7 cellular contexts compared by ENCODE assay signal in the genomic region with DNA sequence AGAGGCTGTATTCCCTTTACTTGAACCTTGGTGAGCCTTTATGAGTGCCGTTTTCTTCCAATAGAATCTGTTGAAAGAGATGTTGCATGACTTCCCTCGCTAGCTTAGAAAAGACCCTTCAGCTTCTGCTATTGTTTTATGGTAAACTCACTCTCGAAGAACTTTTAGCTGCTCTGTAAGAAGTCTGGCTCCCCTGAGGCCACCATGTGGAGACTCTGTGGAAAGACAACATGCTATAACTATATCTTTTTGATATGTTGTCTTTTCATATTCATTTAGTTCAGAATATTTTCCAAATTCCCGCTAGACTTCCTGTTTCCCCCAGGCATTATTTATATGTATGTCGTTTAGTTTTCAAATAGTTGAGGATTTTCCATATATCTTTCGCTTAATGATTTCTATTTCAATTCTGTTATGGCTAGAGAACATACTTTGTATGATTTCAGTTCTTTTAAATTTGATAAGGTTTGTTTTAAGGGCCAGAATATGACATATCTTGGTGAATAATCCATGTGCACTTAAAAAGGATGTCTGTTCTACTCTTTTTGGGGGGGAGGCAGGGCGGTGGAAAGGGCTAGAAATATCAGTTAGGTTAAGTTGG.
A peak's percentile ranks its signal among the peaks of the same experiment; 100 is the strongest.
DNase-seq lines count a peak whose midpoint lies in the region; ATAC-seq, FAIRE-seq and TF ChIP-seq lines count a peak whose summit lies in the region.

No MANE protein-coding gene starts in this region.

- peak; percentile 80 for FAIRE-seq in H1 (lab: Jason Lieb, UNC)

- POLR2A ChIA-PET in H1 (lab: Charles Lee; ENCODE audit: partially characterized antibody): no interaction called here
- POLR2A ChIA-PET in naive thymus-derived CD4-positive, alpha-beta T cell (lab: Charles Lee): interaction anchor here (0.7 to 2.1 kb wide), 5 partner anchors 14 to 180 kb away, joined by 3 to 6 read pairs (median 3); partner anchors contain the start of gene PTPN4

- H4K8ac ChIP-seq in H1 (ENCODE audit: extremely low read depth, insufficient read depth, low read length): no peak overlapping the region

- CTCF ChIA-PET in H1 (lab: Charles Lee; ENCODE audit: partially characterized antibody): interaction anchor here (0.7 to 2.0 kb wide), 17 partner anchors 8 to 183 kb away, joined by 3 to 8 read pairs (median 3); no protein-coding TSS in a partner anchor
- CTCF ChIA-PET in naive thymus-derived CD4-positive, alpha-beta T cell (lab: Charles Lee): interaction anchor here (0.6 to 9.0 kb wide), 10 partner anchors 13 to 351 kb away, joined by 3 to 88 read pairs (median 4); partner anchors contain the start of gene PTPN4

- 64% methylated on average over 7 of the region's 7 CpGs; no CpG with 5 or more reads in 1 of the 2 experiments for WGBS in H1 (ENCODE audit: extremely low coverage in 1 of 2, insufficient coverage in 1 of 2, insufficient read length in 1 of 2, insufficient replicate concordance in 2 of 2, low coverage in 1 of 2, low lambda C conversion rate in 2 of 2, missing lambda C conversion rate in 1 of 2), 2 experiments

- peak overlapping the region in 3 of 10 donors; percentile 0 to 31 (median 26) for H3K4me3 Mint-ChIP-seq in naive thymus-derived CD4-positive, alpha-beta T cell

- ATAC-seq in naive thymus-derived CD4-positive, alpha-beta T cell: peak; percentile 70
- ATAC-seq in HG02610 (IDR thresholded peaks at IDR 0.05; ENCODE audit: unreplicated experiment): no peak

- H3K27ac ChIP-seq in DOHH2 (ENCODE audit: low read depth, low read length) (no peak overlapping the region), SU-DHL-6 (ENCODE audit: low read depth, low read length) (no peak overlapping the region), H1 (ENCODE audit: low read depth, low read length) (no peak overlapping the region)
- no peak overlapping the region for H3K27ac ChIP-seq in naive thymus-derived CD4-positive, alpha-beta T cell (ENCODE audit: low read depth, low read length)

- H3F3A ChIP-seq in DOHH2 (ENCODE audit: control insufficient read depth, insufficient read depth) (no peaks in the 10 kb centered on the region), SU-DHL-6 (ENCODE audit: insufficient read depth) (0 out of 2 replicates have a peak, but pooled peaks cover 3% of the 10 kb centered on the region)

- no peak overlapping the region for H3K56ac ChIP-seq in H1 (replicated peaks; ENCODE audit: insufficient read length, low read depth, low read length)

- H3K4me3 ChIP-seq in DOHH2 (ENCODE audit: low read length): no peak overlapping the region
- H3K4me3 ChIP-seq in HFF-Myc (replicated peaks; ENCODE audit: low read depth, low read length): no peak overlapping the region
- H3K4me3 ChIP-seq in SU-DHL-6 (ENCODE audit: insufficient read depth, low read length, poor library complexity, severe bottlenecking): no peak overlapping the region
- H3K4me3 ChIP-seq in H1 (ENCODE audit: extremely low read depth in 1 of 4, insufficient read depth in 2 of 4, low read depth in 3 of 4, low read length in 4 of 4): no peak overlapping the region
- H3K4me3 ChIP-seq in naive thymus-derived CD4-positive, alpha-beta T cell (ENCODE audit: low read length): no peak overlapping the region

- H3K27ac Mint-ChIP-seq in naive thymus-derived CD4-positive, alpha-beta T cell: peak overlapping the region in 6 of 9 donors; percentile 27 to 80 (median 66)

- peak; percentile 77 for TF ChIP-seq CTCF in DOHH2 (IDR thresholded peaks at IDR 0.05; ENCODE audit: low read depth, low read length, poor library complexity, severe bottlenecking)
- TF ChIP-seq CTCF in HFF-Myc (IDR thresholded peaks at IDR 0.05; ENCODE audit: low read depth, low read length, missing control alignments): peak; percentile 67
- peak; percentile 52 for TF ChIP-seq CTCF in SU-DHL-6 (IDR thresholded peaks at IDR 0.05; ENCODE audit: insufficient read depth, low read length, poor library complexity, severe bottlenecking)
- peak in 2 of 3 experiments; percentile 45 to 56; a peak in 3 of 4 replicates for TF ChIP-seq CTCF in H1 (IDR thresholded peaks at IDR 0.05; ENCODE audit: control extremely low read depth in 1 of 3, insufficient read depth in 1 of 3, low read depth in 1 of 3, low read length in 3 of 3)

- H4K5ac ChIP-seq in H1 (ENCODE audit: insufficient read length, low read depth, low read length): no peak overlapping the region

- TF ChIP-seq RAD21 in H1 (IDR thresholded peaks at IDR 0.05 in 1 of 2, conservative IDR thresholded peaks at IDR 0.05 in 1 of 2; ENCODE audit: low read depth in 2 of 2, low read length in 2 of 2): peak; percentile 62 to 72

- DNase-seq in HFF-Myc (ENCODE audit: extremely low read depth, low read depth) (peak; percentile 25), H1 (ENCODE audit: low read depth in 1 of 2, low spot score in 2 of 2) (no peak), NCI-H187 treated with DMSO at 0.1 percent for 48 hours (lab: John Stamatoyannopoulos, UW) (no peak)
- peak in 7 of 9 donors; percentile 12 to 50 (median 32) for DNase-seq in naive thymus-derived CD4-positive, alpha-beta T cell

- intact Hi-C loops in naive thymus-derived CD4-positive, alpha-beta T cell (cut with micrococcal nuclease): loop anchor here (1.0 to 5.0 kb wide), 5 partner anchors 65 to 488 kb away; partner anchors contain the start of gene PTPN4 (in 1 of the 2)

- no peak overlapping the region for H4K91ac ChIP-seq in H1 (replicated peaks; ENCODE audit: insufficient read length, low read length)

- peaks cover 6% of the 10 kb centered on the region for H3K4me1 ChIP-seq in DOHH2 (ENCODE audit: control insufficient read depth, low read length)
- peaks cover 0 to 4% (median 0%) of the 10 kb centered on the region in 4 experiments; a peak in 1 of 7 replicates for H3K4me1 ChIP-seq in H1 (replicated peaks in 1 of 4; ENCODE audit: control insufficient read depth in 3 of 4, insufficient read depth in 4 of 4, low read length in 3 of 4)
- peaks cover 0 to 8% of the 10 kb centered on the region in 2 donors for H3K4me1 ChIP-seq in naive thymus-derived CD4-positive, alpha-beta T cell (ENCODE audit: control insufficient read depth in 2 of 2, insufficient read depth in 2 of 2, low read length in 2 of 2)

- no peak overlapping the region for H2BK5ac ChIP-seq in H1 (ENCODE audit: low read depth, low read length)

- H3K14ac ChIP-seq in H1 (ENCODE audit: insufficient read length): no peak overlapping the region

- H3K18ac ChIP-seq in H1 (ENCODE audit: extremely low read depth, low read length): no peak overlapping the region

- no peaks in the 10 kb centered on the region for H4K20me1 ChIP-seq in DOHH2 (ENCODE audit: control insufficient read depth, insufficient read depth, low read depth, low read length)
- H4K20me1 ChIP-seq in SU-DHL-6 (ENCODE audit: low read depth, low read length): no peaks in the 10 kb centered on the region
- H4K20me1 ChIP-seq in H1 (replicated peaks in 1 of 2; ENCODE audit: control insufficient read depth in 1 of 2, insufficient read depth in 2 of 2, low read length in 2 of 2): peaks cover 0 to 9% of the 10 kb centered on the region in 2 experiments

- peaks cover 25 to 75% (median 57%) of the 10 kb centered on the region in 7 donors for H3K4me1 Mint-ChIP-seq in naive thymus-derived CD4-positive, alpha-beta T cell

- H3K27me3 ChIP-seq in DOHH2 (ENCODE audit: control insufficient read depth, low read length): no peaks in the 10 kb centered on the region
- no peaks in the 10 kb centered on the region for H3K27me3 ChIP-seq in SU-DHL-6 (ENCODE audit: low read length)
- H3K27me3 ChIP-seq in H1 (replicated peaks in 1 of 4; ENCODE audit: control insufficient read depth in 3 of 4, extremely low read depth in 1 of 4, insufficient read depth in 3 of 4, low read length in 3 of 4): no peaks in the 10 kb centered on the region
- no peaks in the 10 kb centered on the region for H3K27me3 ChIP-seq in naive thymus-derived CD4-positive, alpha-beta T cell (ENCODE audit: control insufficient read depth in 2 of 2, insufficient read depth in 2 of 2, low read length in 2 of 2)

- H3K79me1 ChIP-seq in H1 (ENCODE audit: low read depth, low read length): 0 out of 2 replicates have a peak, but pooled peaks cover 2% of the 10 kb centered on the region

- H3K9me3 Mint-ChIP-seq in naive thymus-derived CD4-positive, alpha-beta T cell: peaks cover 0 to 4% (median 0%) of the 10 kb centered on the region in 11 donors

- H2AFZ ChIP-seq in SU-DHL-6 (ENCODE audit: low read depth, low read length, severe bottlenecking) (no peak overlapping the region), H1 (ENCODE audit: low read length) (no peak overlapping the region)

- H3K4me2 ChIP-seq in DOHH2 (ENCODE audit: low read length): no peak overlapping the region
- no peak overlapping the region for H3K4me2 ChIP-seq in SU-DHL-6 (ENCODE audit: low read depth, low read length, poor library complexity, severe bottlenecking)
- H3K4me2 ChIP-seq in H1 (ENCODE audit: insufficient read depth in 1 of 2, low read depth in 2 of 2, low read length in 2 of 2): no peak overlapping the region

- no peak overlapping the region for H2BK15ac ChIP-seq in H1 (ENCODE audit: low read length)

- H3K36me3 ChIP-seq in DOHH2 (ENCODE audit: control insufficient read depth, low read length): no peaks in the 10 kb centered on the region
- H3K36me3 ChIP-seq in SU-DHL-6 (ENCODE audit: low read length): no peaks in the 10 kb centered on the region
- peaks cover 0 to 12% (median 0%) of the 10 kb centered on the region in 4 experiments; a peak in 1 of 8 replicates for H3K36me3 ChIP-seq in H1 (ENCODE audit: control insufficient read depth in 2 of 4, insufficient read depth in 4 of 4, low read length in 3 of 4)
- H3K36me3 ChIP-seq in naive thymus-derived CD4-positive, alpha-beta T cell (ENCODE audit: control insufficient read depth in 2 of 3, insufficient read depth in 3 of 3, low read length in 3 of 3): peaks cover 0 to 4% (median 0%) of the 10 kb centered on the region in 3 experiments

- H3K79me2 ChIP-seq in DOHH2 (ENCODE audit: control insufficient read depth, low read length) (peaks cover 11% of the 10 kb centered on the region), SU-DHL-6 (ENCODE audit: insufficient read depth, low read length) (peaks cover 9% of the 10 kb centered on the region; the same call in 1 of the 2 replicates), H1 (ENCODE audit: control insufficient read depth in 1 of 2, insufficient read depth in 2 of 2, low read length in 2 of 2) (peaks cover 5 to 96% of the 10 kb centered on the region in 2 experiments; a peak in 3 of 4 replicates)

- no peak overlapping the region for H3K9ac ChIP-seq in SU-DHL-6 (ENCODE audit: low read length)
- no peak overlapping the region for H3K9ac ChIP-seq in H1 (replicated peaks in 1 of 4; ENCODE audit: extremely low read depth in 1 of 4, low read depth in 3 of 4, low read length in 3 of 4)

- H3K23me2 ChIP-seq in H1 (ENCODE audit: low read depth, low read length): no peaks in the 10 kb centered on the region

- no peaks in the 10 kb centered on the region for H3K9me3 ChIP-seq in DOHH2 (ENCODE audit: control insufficient read depth, insufficient read depth, low read length)
- no peaks in the 10 kb centered on the region for H3K9me3 ChIP-seq in SU-DHL-6 (ENCODE audit: insufficient read depth, low read length)
- 0 out of 4 replicates have a peak, but pooled peaks cover 0 to under 1% of the 10 kb centered on the region in 2 experiments for H3K9me3 ChIP-seq in H1 (ENCODE audit: insufficient read depth in 2 of 2, low read depth in 1 of 2, low read length in 1 of 2)
- no peaks in the 10 kb centered on the region for H3K9me3 ChIP-seq in naive thymus-derived CD4-positive, alpha-beta T cell (ENCODE audit: control insufficient read depth in 2 of 3, low read length in 3 of 3)

- H3K9me2 ChIP-seq in DOHH2 (replicated peaks; ENCODE audit: control insufficient read depth, low read length) (no peaks in the 10 kb centered on the region), SU-DHL-6 (replicated peaks; ENCODE audit: insufficient read depth, low read length) (no peaks in the 10 kb centered on the region)

- H2BK120ac ChIP-seq in H1 (replicated peaks; ENCODE audit: low read depth, low read length): no peak overlapping the region

- no peak for TF ChIP-seq EP300 in H1 (IDR thresholded peaks at IDR 0.05; ENCODE audit: borderline replicate concordance in 1 of 2, low read depth in 2 of 2, low read length in 2 of 2)

- peaks cover 5 to 13% (median 11%) of the 10 kb centered on the region in 5 donors for H3K36me3 Mint-ChIP-seq in naive thymus-derived CD4-positive, alpha-beta T cell

- H3K23ac ChIP-seq in H1 (ENCODE audit: insufficient read length): no peak overlapping the region

- no peak overlapping the region for H3K4ac ChIP-seq in H1 (replicated peaks; ENCODE audit: insufficient read length, low read depth, low read length)

- H2AK5ac ChIP-seq in H1 (ENCODE audit: low read depth, low read length): no peak overlapping the region

- H2BK12ac ChIP-seq in H1 (ENCODE audit: low read depth, low read length): no peak overlapping the region

- H3K27me3 Mint-ChIP-seq in naive thymus-derived CD4-positive, alpha-beta T cell: no peaks in the 10 kb centered on the region

- no peak for TF ChIP-seq POLR2A in H1 (IDR thresholded peaks at IDR 0.05; ENCODE audit: control extremely low read depth in 1 of 2, low read depth in 2 of 2, low read length in 2 of 2)

- H2BK20ac ChIP-seq in H1 (ENCODE audit: low read length): no peak overlapping the region

Comparison
In these comparisons a context has a peak if more than half of its experiments do, and no peak if none do; other contexts are left out.
1. DNase-seq: peak in HFF-Myc (single experiment) and naive thymus-derived CD4-positive, alpha-beta T cell (7 of 9); none in H1 (0 of 2) and NCI-H187 treated with DMSO at 0.1 percent for 48 hours (single experiment).
2. Peak in every context shown above with its lines, with median percentiles within 50 percentile points of each other: CTCF ChIP-seq.